In the genomic region with DNA sequence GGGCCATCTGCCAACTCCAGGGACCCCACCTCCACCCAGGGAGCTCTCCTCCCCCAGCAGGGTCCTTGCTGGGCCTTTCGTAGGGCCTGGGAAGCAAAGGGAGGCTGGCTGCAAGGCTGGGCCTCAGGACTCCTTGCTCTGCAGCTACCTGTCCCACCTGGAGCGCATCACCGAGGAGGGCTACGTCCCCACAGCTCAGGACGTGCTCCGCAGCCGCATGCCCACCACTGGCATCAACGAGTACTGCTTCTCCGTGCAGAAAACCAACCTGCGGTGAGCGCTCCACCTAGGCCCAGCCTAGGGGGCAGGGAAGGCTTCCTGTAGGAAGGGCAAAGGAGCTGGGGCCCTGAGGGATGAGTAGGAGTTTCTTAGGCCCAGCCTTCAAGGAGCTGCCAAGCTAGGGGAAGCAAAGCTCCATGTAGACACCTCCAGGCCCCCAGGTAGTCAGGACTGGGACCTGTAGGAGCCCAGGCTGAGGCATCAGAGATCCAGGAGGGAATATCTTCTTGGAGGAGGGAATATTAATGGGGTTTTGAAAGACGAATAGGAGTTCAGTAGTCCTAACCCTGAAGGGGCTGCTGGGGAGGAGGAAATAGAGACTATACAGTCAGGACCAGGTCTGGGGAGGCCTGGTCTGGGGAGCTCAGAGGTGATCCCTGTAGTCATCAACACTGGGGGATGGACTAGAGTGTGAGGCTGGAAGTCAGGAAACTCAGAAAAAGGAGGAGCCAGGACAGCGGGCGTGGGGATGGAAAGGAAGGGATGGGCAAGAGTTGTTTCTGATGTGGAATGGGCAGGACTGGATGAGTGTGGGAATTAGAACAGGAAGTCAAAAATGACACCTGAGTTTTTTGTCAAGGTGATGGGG, we compare ENCODE assay signal across 32 cellular contexts. TPM values are rescaled to one million over a fixed set of nuclear protein-coding genes. Genes with fewer than 3 reads are reported as not detected.
DNase-seq lines count a peak whose midpoint lies in the region; ATAC-seq, FAIRE-seq and TF ChIP-seq lines count a peak whose summit lies in the region.
"Had no signal": no experiment of that assay in that cellular context is flagged by ENCODE, and none has a peak within 500 bp of the region (broad histone marks: within the 10 kb centered on the region; RNA-seq: fewer than 3 reads in every experiment).

No MANE protein-coding gene starts in this region.

- no peaks in the 10 kb centered on the region for H4K20me1 ChIP-seq in IMR-90 (ENCODE audit: insufficient read depth, low read length)
- H4K20me1 ChIP-seq in K562 (replicated peaks; ENCODE audit: control insufficient read depth, insufficient read depth, low read length) = no peaks in the 10 kb centered on the region

- TF ChIP-seq RAD21 in IMR-90 (IDR thresholded peaks at IDR 0.05; ENCODE audit: low read length) = no peak
- TF ChIP-seq RAD21 in K562 (CRISPR knock-in tag; conservative IDR thresholded peaks at IDR 0.05 in 1 of 2, IDR thresholded peaks at IDR 0.05 in 1 of 2) = no peak

- POLR2A ChIA-PET in IMR-90 (lab: Charles Lee; ENCODE audit: unreplicated experiment) = no interaction called here
- POLR2A ChIA-PET in K562 (lab: Yijun Ruan, JAX) = interaction anchor here (0.6 to 0.7 kb wide), 4 partner anchors 48 to 676 kb away, joined by 3 to 4 read pairs (median 4); no protein-coding TSS in a partner anchor

- H2BK120ac ChIP-seq in IMR-90 (ENCODE audit: low read depth, low read length) (peak overlapping the region; percentile 66; the same call in 1 of the 2 replicates), mesenchymal stem cell (ENCODE audit: low read depth, low read length) (no peak overlapping the region)

- DNase-seq in EH (ENCODE audit: low read depth) (peak; percentile 42), IMR-90 (no peak), K562 (ENCODE audit: extremely low read depth in 1 of 4, low spot score in 3 of 4) (peak in 1 of 4 experiments; percentile 8), mesenchymal stem cell (peak; percentile 53), HAP-1 (ENCODE audit: low spot score in 2 of 2) (no peak), activated T-cell treated with anti-CD3 and anti-CD28 coated beads for 4 hours (no peak), SHP77 (lab: John Stamatoyannopoulos, UW) (no peak), SKM-1 treated with dmso at 0.1 percent for 144 hours (lab: John Stamatoyannopoulos, UW; ENCODE audit: unreplicated experiment) (no peak)
- DNase-seq: activated CD4-positive, alpha-beta memory T cell treated with anti-CD3 and anti-CD28 coated beads, Interleukin-2, amount 10 ng/mL, durations not matched to agents 7 days and 5 days; activated CD8-positive, alpha-beta memory T cell treated with anti-CD3 and anti-CD28 coated beads, Interleukin-2, amount 50 U/mL, for 48 hours; KBM-7; mucosa of descending colon; NCI-H1436; NCI-H748 treated with DMSO at 0.1 percent for 48 hours; nephron progenitor cell; stimulated activated CD4-positive, alpha-beta T cell treated with anti-CD3 and anti-CD28 coated beads, Interleukin-2, amount 100 ng/mL, for 24 hours; T-helper 17 cell had no signal

- FAIRE-seq in K562 (lab: Jason Lieb, UNC) = peak; percentile 73
- FAIRE-seq: D721Med, endometrium, RCC 7860 had no signal

- peak overlapping the region; percentile 11 to 18 for H2BK12ac ChIP-seq in mesenchymal stem cell (ENCODE audit: low read length in 2 of 2)

- H3K27ac ChIP-seq in IMR-90 (ENCODE audit: insufficient read depth, low read length) (no peak overlapping the region), K562 (ENCODE audit: extremely low read depth, low read depth, low read length) (no peak overlapping the region; the same call in 2 of the 3 replicates), mesenchymal stem cell (ENCODE audit: low read length, poor library complexity, severe bottlenecking) (no peak overlapping the region)
- H3K27ac ChIP-seq: ascending aorta, C4-2B, coronary artery, parathyroid adenoma, right atrium auricular region had no signal

- no peak overlapping the region for H2BK20ac ChIP-seq in IMR-90 (ENCODE audit: low read depth, low read length)

- no peak for TF ChIP-seq CTCF in IMR-90 (conservative IDR thresholded peaks at IDR 0.05; ENCODE audit: low read depth, low read length)
- TF ChIP-seq CTCF in K562 (IDR thresholded peaks at IDR 0.05 in 2 of 3, conservative IDR thresholded peaks at IDR 0.05 in 1 of 3; ENCODE audit: insufficient read depth in 2 of 3, low read depth in 1 of 3, low read length in 3 of 3) = no peak

- BruUV-seq in IMR-90 (replicated peaks; lab: Mats Ljungman, UMichigan) (no TSS peak), K562 (replicated peaks; lab: Mats Ljungman, UMichigan) (no TSS peak)

- H3K9ac ChIP-seq in IMR-90 (ENCODE audit: low read depth, low read length) (no peak overlapping the region), K562 (ENCODE audit: insufficient read depth in 1 of 2, low read depth in 2 of 2, low read length in 2 of 2) (peak overlapping the region in 1 of 2 experiments; percentile 73; a peak in 2 of 4 replicates), mesenchymal stem cell (ENCODE audit: low read length) (no peak overlapping the region)
- H3K9ac ChIP-seq: parathyroid adenoma had no signal

- no peak overlapping the region for H3K4me3 ChIP-seq in IMR-90 (ENCODE audit: insufficient read depth, low read depth, low read length)
- no peak overlapping the region for H3K4me3 ChIP-seq in K562
- H3K4me3 ChIP-seq in mesenchymal stem cell (ENCODE audit: insufficient read depth in 1 of 2, low read depth in 1 of 2, low read length in 2 of 2) = no peak overlapping the region
- H3K4me3 ChIP-seq in HAP-1 = no peak overlapping the region
- H3K4me3 ChIP-seq: ascending aorta, coronary artery, mucosa of descending colon, right atrium auricular region, smooth muscle cell had no signal

- H3K4ac ChIP-seq in IMR-90 (ENCODE audit: low read depth, low read length) (peak overlapping the region; percentile 34; the same call in 1 of the 2 replicates), mesenchymal stem cell (ENCODE audit: low read depth in 1 of 2, low read length in 2 of 2) (peak overlapping the region in 1 of 2 experiments; percentile 2)

- H2AK5ac ChIP-seq in IMR-90 (ENCODE audit: low read depth, low read length) = peak overlapping the region; percentile 52
- no peak overlapping the region for H2AK5ac ChIP-seq in mesenchymal stem cell (ENCODE audit: low read length, severe bottlenecking)

- intact Hi-C loops in IMR-90 (cut with micrococcal nuclease) (no loop called here), K562 (cut with micrococcal nuclease) (no loop called here)

- WGBS in IMR-90 (ENCODE audit: extremely low coverage in 2 of 2, insufficient read length in 1 of 2), 2 experiments = 73% methylated on average over 10 of the region's 14 CpGs; no CpG with 5 or more reads in 1 of the 2 experiments
- 74% methylated on average over 13 of the region's 14 CpGs for WGBS in K562 (ENCODE audit: insufficient coverage, low coverage, missing lambda C conversion rate)
- WGBS in mesenchymal stem cell = 81% methylated on average over 14 of the region's 14 CpGs

- H3K79me1 ChIP-seq in IMR-90 (ENCODE audit: low read depth in 1 of 2, low read length in 2 of 2) = peaks cover 0 to 17% of the 10 kb centered on the region in 2 experiments; a peak in 2 of 4 replicates
- H3K79me1 ChIP-seq in mesenchymal stem cell (replicated peaks; ENCODE audit: low read length, poor library complexity, severe bottlenecking) = no peaks in the 10 kb centered on the region

- TF ChIP-seq EP300 in K562 (IDR thresholded peaks at IDR 0.05; ENCODE audit: low read length) = no peak

- peaks cover 4% of the 10 kb centered on the region; the same call in 1 of the 2 replicates for H3K4me1 ChIP-seq in IMR-90 (ENCODE audit: control insufficient read depth, insufficient read depth, low read length)
- peaks cover 10 to 35% of the 10 kb centered on the region in 2 experiments for H3K4me1 ChIP-seq in K562 (replicated peaks in 1 of 2; ENCODE audit: control insufficient read depth in 2 of 2, insufficient read depth in 2 of 2, low read length in 2 of 2)
- H3K4me1 ChIP-seq in mesenchymal stem cell (ENCODE audit: control insufficient read depth, insufficient read depth, low read depth, low read length) = peaks cover 10% of the 10 kb centered on the region
- H3K4me1 ChIP-seq in HAP-1 = no peaks in the 10 kb centered on the region
- H3K4me1 ChIP-seq: ascending aorta had no signal

- H3K18ac ChIP-seq in IMR-90 (ENCODE audit: low read depth, low read length) = no peak overlapping the region
- no peak overlapping the region for H3K18ac ChIP-seq in mesenchymal stem cell (ENCODE audit: low read depth in 1 of 2, low read length in 2 of 2)

- H4K8ac ChIP-seq in IMR-90 (ENCODE audit: low read depth in 2 of 2, low read length in 2 of 2) = no peak overlapping the region
- H4K8ac ChIP-seq in mesenchymal stem cell (ENCODE audit: low read length) = peak overlapping the region; percentile 45

- H3K9me1 ChIP-seq in IMR-90 (ENCODE audit: insufficient read depth, low read length) (peaks cover 19% of the 10 kb centered on the region), K562 (ENCODE audit: control insufficient read depth, insufficient read depth, low read length) (no peaks in the 10 kb centered on the region)

- no peak overlapping the region for H3K14ac ChIP-seq in IMR-90 (replicated peaks; ENCODE audit: low read depth, low read length)
- H3K14ac ChIP-seq in mesenchymal stem cell (ENCODE audit: low read length in 2 of 2) = no peak overlapping the region

- dilution Hi-C loops in IMR-90 (cut with HindIII; ENCODE audit: low sequenced_read_pairs, unreplicated experiment) = no loop called here

- H2AK9ac ChIP-seq in IMR-90 (replicated peaks; ENCODE audit: low read depth, low read length, poor library complexity) = no peak overlapping the region

- CTCF ChIA-PET in IMR-90 (lab: Yijun Ruan, JAX) (no interaction called here), K562 (lab: Yijun Ruan, JAX; ENCODE audit: low intra/inter-chr PET ratio) (no interaction called here)

- no peak overlapping the region for H3K4me2 ChIP-seq in IMR-90 (ENCODE audit: low read depth, low read length)
- no peak overlapping the region for H3K4me2 ChIP-seq in K562 (ENCODE audit: insufficient read depth, low read length)
- no peak overlapping the region for H3K4me2 ChIP-seq in mesenchymal stem cell (ENCODE audit: low read length, poor library complexity, severe bottlenecking)
- H3K4me2 ChIP-seq: smooth muscle cell had no signal

- H4K91ac ChIP-seq in IMR-90 (ENCODE audit: insufficient read depth, low read depth, low read length) (no peak overlapping the region), mesenchymal stem cell (ENCODE audit: low read length) (peak overlapping the region; percentile 52)

- H4K5ac ChIP-seq in IMR-90 (ENCODE audit: low read depth, low read length) = no peak overlapping the region

- no peak overlapping the region for H3K23ac ChIP-seq in IMR-90 (ENCODE audit: low read depth, low read length)
- no peak overlapping the region for H3K23ac ChIP-seq in mesenchymal stem cell (ENCODE audit: low read length in 2 of 2)

- no peaks in the 10 kb centered on the region for H3K36me3 ChIP-seq in IMR-90 (ENCODE audit: control insufficient read depth, insufficient read depth, low read length)
- H3K36me3 ChIP-seq in K562 (ENCODE audit: control insufficient read depth, insufficient read depth, low read length) = no peaks in the 10 kb centered on the region
- H3K36me3 ChIP-seq in mesenchymal stem cell (ENCODE audit: control insufficient read depth in 1 of 2, insufficient read depth in 2 of 2, low read depth in 1 of 2, low read length in 2 of 2) = peaks cover 0 to 6% of the 10 kb centered on the region in 2 experiments
- H3K36me3 ChIP-seq in HAP-1 (replicated peaks) = no peaks in the 10 kb centered on the region
- H3K36me3 ChIP-seq: ascending aorta, right atrium auricular region had no signal

- H3K9me3 ChIP-seq in IMR-90 (ENCODE audit: control insufficient read depth, insufficient read depth, low read length) (no peaks in the 10 kb centered on the region), K562 (replicated peaks; ENCODE audit: control insufficient read depth, insufficient read depth, low read depth, low read length) (no peaks in the 10 kb centered on the region; the same call in 1 of the 2 replicates), mesenchymal stem cell (ENCODE audit: control insufficient read depth, low read length) (no peaks in the 10 kb centered on the region), HAP-1 (no peaks in the 10 kb centered on the region)
- H3K9me3 ChIP-seq: ascending aorta, mucosa of descending colon, right atrium auricular region had no signal

- no peaks in the 10 kb centered on the region for H3K27me3 ChIP-seq in IMR-90 (ENCODE audit: control insufficient read depth, insufficient read depth, low read length)
- H3K27me3 ChIP-seq in K562 (ENCODE audit: control insufficient read depth in 2 of 2, insufficient read depth in 2 of 2, low read length in 2 of 2) = no peaks in the 10 kb centered on the region; a peak in 1 of 5 replicates
- peaks cover 0 to 10% of the 10 kb centered on the region in 2 experiments for H3K27me3 ChIP-seq in mesenchymal stem cell (ENCODE audit: control insufficient read depth in 1 of 2, insufficient read depth in 1 of 2, low read length in 2 of 2)
- H3K27me3 ChIP-seq in HAP-1 (ENCODE audit: low read depth) = no peaks in the 10 kb centered on the region
- H3K27me3 ChIP-seq: ascending aorta, right atrium auricular region had no signal

- no peak overlapping the region for H3K56ac ChIP-seq in IMR-90 (ENCODE audit: extremely low read depth, insufficient read depth, low read length)

- in situ Hi-C loops in IMR-90 (cut with MboI; ENCODE audit: low sequenced_read_pairs) (no loop called here), K562 (cut with MboI) (no loop called here), HAP-1 (cut with MboI; ENCODE audit: low sequenced_read_pairs) (no loop called here)

- H3K79me2 ChIP-seq in K562 (ENCODE audit: control insufficient read depth, insufficient read depth, low read length) = peaks cover 4% of the 10 kb centered on the region; the same call in 1 of the 3 replicates
- H3K79me2 ChIP-seq: parathyroid adenoma had no signal

- TF ChIP-seq POLR2A in IMR-90 (IDR thresholded peaks at IDR 0.05; ENCODE audit: low read depth, low read length) (no peak), K562 (conservative IDR thresholded peaks at IDR 0.05) (no peak)

- no peak for ATAC-seq in IMR-90 (ENCODE audit: low read depth)
- no peak for ATAC-seq in K562
- ATAC-seq: activated CD4-positive, CD25-positive, alpha-beta regulatory T cell treated with anti-CD3 and anti-CD28 coated beads, Interleukin-2, amount 50 U/mL, for 24 hours; activated naive CD4-positive, alpha-beta T cell treated with anti-CD3 and anti-CD28 coated beads, Interleukin-2, amount 50 U/mL, for 72 hours; mucosa of descending colon; T-helper 17 cell had no signal

- H2AFZ ChIP-seq in IMR-90 (replicated peaks; ENCODE audit: low read length, poor library complexity) (peak overlapping the region; percentile 69), K562 (ENCODE audit: low read depth, low read length) (no peak overlapping the region), mesenchymal stem cell (ENCODE audit: low read depth, low read length) (no peak overlapping the region)
- H2AFZ ChIP-seq: parathyroid adenoma had no signal

- H2BK5ac ChIP-seq in IMR-90 (ENCODE audit: low read depth, low read length, poor library complexity, severe bottlenecking) = no peak overlapping the region
- H2BK5ac ChIP-seq in mesenchymal stem cell (ENCODE audit: low read depth, low read length, poor library complexity, severe bottlenecking) = no peak overlapping the region

- peak overlapping the region; percentile 64; the same call in 1 of the 3 replicates for H2BK15ac ChIP-seq in IMR-90 (ENCODE audit: low read depth, low read length)
- peak overlapping the region; percentile 53 for H2BK15ac ChIP-seq in mesenchymal stem cell (ENCODE audit: low read depth, poor library complexity, severe bottlenecking)

RNA-seq across cellular contexts. Expression of a gene that starts 16.0 kb away (rescaled TPM):
- total RNA-seq in IMR-90 (2012; rRNA removed) (0.18 and 0.28 TPM in 2 replicates), K562 (2014; rRNA removed) (0.09 TPM in 1 of 2 replicates, not detected in the other), K562 (2014; rRNA removed; fragmentation: Illumina TruSeq; extraction: Trizol) (0.07 and 0.13 TPM in 2 replicates), K562 (2015; rRNA removed; fragmentation: Illumina TruSeq; extraction: Trizol) (0.19 and 0.22 TPM in 2 replicates), K562 (2021) (0.13 and 0.24 TPM in 2 replicates)
- polyA plus RNA-seq in IMR-90 (2012; rRNA removed) (0.04 TPM in 1 of 2 replicates, not detected in the other), K562 (2011; rRNA removed) (0.19 and 0.22 TPM in 2 replicates), K562 (2014; fragmentation: Illumina TruSeq; extraction: Trizol) (0.10 and 0.22 TPM in 2 replicates), K562 (2014; fragmentation: Nextera tagmentation; extraction: Ambion mirVana) (under 1 TPM in 1 of 2 experiments, not detected in 1; 0.03 TPM), K562 (2014; rRNA removed) (0.11 and 0.35 TPM in 2 replicates)
- 0.04 TPM in 1 of 2 replicates, not detected in the other for polyA plus RNA-seq in IMR-90 (2012; cell fraction: cytosol; rRNA removed)
- polyA plus RNA-seq in IMR-90 (2012; cell fraction: nucleus; rRNA removed; ENCODE audit: low replicate concordance) = 0.33 and 0.40 TPM in 2 replicates
- 0.35 TPM in 1 of 2 replicates, not detected in the other for total RNA-seq in K562 (2011; cell fraction: chromatin; rRNA removed; ENCODE audit: low replicate concordance)
- 0.13 and 0.17 TPM in 2 replicates for total RNA-seq in K562 (2011; cell fraction: nucleolus; rRNA removed)
- total RNA-seq in K562 (2011; cell fraction: nucleoplasm; rRNA removed) = not detected in 2 replicates
- polyA plus RNA-seq in K562 (2011; cell fraction: cytosol; rRNA removed) = 0.18 and 0.25 TPM in 2 replicates
- 0.29 and 0.40 TPM in 2 replicates for polyA plus RNA-seq in K562 (2011; cell fraction: nucleus; rRNA removed)
- polyA plus RNA-seq in K562 (2012) = 0.65 and 0.76 TPM in 2 replicates
- polyA minus RNA-seq in K562 (2011; rRNA and poly(A)+ RNA removed) = 0.27 TPM in 1 of 2 replicates, not detected in the other
- not detected in 2 replicates for polyA minus RNA-seq in K562 (2011; cell fraction: cytosol; rRNA and poly(A)+ RNA removed)
- polyA minus RNA-seq in K562 (2011; cell fraction: nucleus; rRNA and poly(A)+ RNA removed) = 0.13 TPM in 1 of 2 replicates, not detected in the other
- polyA plus RNA-seq in mesenchymal stem cell (2013, experiment 1 of 2) = 0.03 TPM
- polyA plus RNA-seq in mesenchymal stem cell (2013, experiment 2 of 2) = 0.03 TPM
- total RNA-seq: fibroblast of lung, H4 had no signal
- polyA plus RNA-seq: AG04450, fibroblast of lung had no signal

RNA-seq across cellular contexts. Expression of a gene that starts 26.8 kb away (rescaled TPM):
- not detected in 2 replicates for total RNA-seq in IMR-90 (2012; rRNA removed)
- polyA plus RNA-seq in IMR-90 (2012; rRNA removed) = not detected in 2 replicates
- not detected in 2 replicates for polyA plus RNA-seq in IMR-90 (2012; cell fraction: cytosol; rRNA removed)
- 0.05 TPM in 1 of 2 replicates, not detected in the other for polyA plus RNA-seq in IMR-90 (2012; cell fraction: nucleus; rRNA removed; ENCODE audit: low replicate concordance)
- total RNA-seq in K562 (2011; cell fraction: chromatin; rRNA removed; ENCODE audit: low replicate concordance) = not detected in 2 replicates
- not detected in 2 replicates for total RNA-seq in K562 (2011; cell fraction: nucleolus; rRNA removed)
- total RNA-seq in K562 (2011; cell fraction: nucleoplasm; rRNA removed) = not detected in 2 replicates
- not detected in 2 replicates for total RNA-seq in K562 (2014; rRNA removed)
- not detected in 2 replicates for total RNA-seq in K562 (2014; rRNA removed; fragmentation: Illumina TruSeq; extraction: Trizol)
- total RNA-seq in K562 (2015; rRNA removed; fragmentation: Illumina TruSeq; extraction: Trizol) = not detected in 2 replicates
- 0.18 and 0.27 TPM in 2 replicates for total RNA-seq in K562 (2021)
- polyA plus RNA-seq in K562 (2011; rRNA removed) = not detected in 2 replicates
- 0.04 TPM in 1 of 2 replicates, not detected in the other for polyA plus RNA-seq in K562 (2011; cell fraction: cytosol; rRNA removed)
- 0.08 and 0.53 TPM in 2 replicates for polyA plus RNA-seq in K562 (2011; cell fraction: nucleus; rRNA removed)
- polyA plus RNA-seq in K562 (2012) = not detected in 2 replicates
- polyA plus RNA-seq in K562 (2014; fragmentation: Illumina TruSeq; extraction: Trizol) = not detected in 2 replicates
- polyA plus RNA-seq in K562 (2014; fragmentation: Nextera tagmentation; extraction: Ambion mirVana) = not detected
- polyA plus RNA-seq in K562 (2014; rRNA removed) = 0.07 TPM in 1 of 2 replicates, not detected in the other
- not detected in 2 replicates for polyA minus RNA-seq in K562 (2011; rRNA and poly(A)+ RNA removed)
- polyA minus RNA-seq in K562 (2011; cell fraction: cytosol; rRNA and poly(A)+ RNA removed) = not detected in 2 replicates
- 0.13 TPM in 1 of 2 replicates, not detected in the other for polyA minus RNA-seq in K562 (2011; cell fraction: nucleus; rRNA and poly(A)+ RNA removed)
- polyA plus RNA-seq in mesenchymal stem cell (2013, experiment 1 of 2) = not detected
- polyA plus RNA-seq in mesenchymal stem cell (2013, experiment 2 of 2) = not detected
- total RNA-seq: fibroblast of lung, H4, kidney epithelial cell, smooth muscle cell had no signal
- polyA plus RNA-seq: AG04450, fibroblast of lung, smooth muscle cell had no signal

RNA-seq across cellular contexts. Expression of a gene that starts 33.9 kb away (rescaled TPM):
- total RNA-seq in IMR-90 (2012; rRNA removed) (32.8 and 35.6 TPM in 2 replicates), K562 (2014; rRNA removed) (49.3 and 79.1 TPM in 2 replicates), K562 (2014; rRNA removed; fragmentation: Illumina TruSeq; extraction: Trizol) (11.6 and 20.2 TPM in 2 replicates), K562 (2015; rRNA removed; fragmentation: Illumina TruSeq; extraction: Trizol) (39.7 and 47.4 TPM in 2 replicates), K562 (2021) (120 and 126 TPM in 2 replicates)
- polyA plus RNA-seq in IMR-90 (2012; rRNA removed) (90.8 and 95.4 TPM in 2 replicates), K562 (2011; rRNA removed) (39.6 and 55.9 TPM in 2 replicates), K562 (2014; fragmentation: Illumina TruSeq; extraction: Trizol) (25.6 and 56.1 TPM in 2 replicates), K562 (2014; fragmentation: Nextera tagmentation; extraction: Ambion mirVana) (1 to 10 TPM; 3.8 to 5.9 TPM), K562 (2014; rRNA removed) (58.0 and 62.8 TPM in 2 replicates)
- polyA plus RNA-seq in IMR-90 (2012; cell fraction: cytosol; rRNA removed) = 81.8 and 106 TPM in 2 replicates
- polyA plus RNA-seq in IMR-90 (2012; cell fraction: nucleus; rRNA removed; ENCODE audit: low replicate concordance) = 68.5 and 190 TPM in 2 replicates
- total RNA-seq in K562 (2011; cell fraction: chromatin; rRNA removed; ENCODE audit: low replicate concordance) = 48.8 and 166 TPM in 2 replicates
- total RNA-seq in K562 (2011; cell fraction: nucleolus; rRNA removed) = 171 and 189 TPM in 2 replicates
- total RNA-seq in K562 (2011; cell fraction: nucleoplasm; rRNA removed) = 87.3 and 91.6 TPM in 2 replicates
- 53.3 and 119 TPM in 2 replicates for polyA plus RNA-seq in K562 (2011; cell fraction: cytosol; rRNA removed)
- polyA plus RNA-seq in K562 (2011; cell fraction: nucleus; rRNA removed) = 113 and 190 TPM in 2 replicates
- polyA plus RNA-seq in K562 (2012) = 69.1 and 86.6 TPM in 2 replicates
- polyA minus RNA-seq in K562 (2011; rRNA and poly(A)+ RNA removed) = 11.0 and 30.4 TPM in 2 replicates
- polyA minus RNA-seq in K562 (2011; cell fraction: cytosol; rRNA and poly(A)+ RNA removed) = 50.3 and 58.3 TPM in 2 replicates
- polyA minus RNA-seq in K562 (2011; cell fraction: nucleus; rRNA and poly(A)+ RNA removed) = 23.9 and 31.8 TPM in 2 replicates
- 45.9 TPM for polyA plus RNA-seq in mesenchymal stem cell (2013, experiment 1 of 2)
- polyA plus RNA-seq in mesenchymal stem cell (2013, experiment 2 of 2) = 47.0 TPM

RNA-seq across cellular contexts. Expression of a gene that starts 57.6 kb away (rescaled TPM):
- total RNA-seq in IMR-90 (2012; rRNA removed) (25.5 and 34.4 TPM in 2 replicates), K562 (2014; rRNA removed) (14.5 and 19.3 TPM in 2 replicates), K562 (2014; rRNA removed; fragmentation: Illumina TruSeq; extraction: Trizol) (7.0 and 12.7 TPM in 2 replicates), K562 (2015; rRNA removed; fragmentation: Illumina TruSeq; extraction: Trizol) (13.4 and 16.5 TPM in 2 replicates), K562 (2021) (24.3 and 24.8 TPM in 2 replicates)
- polyA plus RNA-seq in IMR-90 (2012; rRNA removed) (33.3 and 44.5 TPM in 2 replicates), K562 (2011; rRNA removed) (3.6 and 9.7 TPM in 2 replicates), K562 (2014; fragmentation: Illumina TruSeq; extraction: Trizol) (23.5 and 24.5 TPM in 2 replicates), K562 (2014; fragmentation: Nextera tagmentation; extraction: Ambion mirVana) (under 1 TPM; 0.18 to 0.21 TPM), K562 (2014; rRNA removed) (16.6 and 18.2 TPM in 2 replicates)
- polyA plus RNA-seq in IMR-90 (2012; cell fraction: cytosol; rRNA removed) = 29.2 and 50.1 TPM in 2 replicates
- 24.5 and 49.2 TPM in 2 replicates for polyA plus RNA-seq in IMR-90 (2012; cell fraction: nucleus; rRNA removed; ENCODE audit: low replicate concordance)
- total RNA-seq in K562 (2011; cell fraction: chromatin; rRNA removed; ENCODE audit: low replicate concordance) = 18.8 and 42.3 TPM in 2 replicates
- 20.7 and 22.8 TPM in 2 replicates for total RNA-seq in K562 (2011; cell fraction: nucleolus; rRNA removed)
- total RNA-seq in K562 (2011; cell fraction: nucleoplasm; rRNA removed) = 12.6 and 17.6 TPM in 2 replicates
- 11.1 and 14.7 TPM in 2 replicates for polyA plus RNA-seq in K562 (2011; cell fraction: cytosol; rRNA removed)
- 18.1 and 22.6 TPM in 2 replicates for polyA plus RNA-seq in K562 (2011; cell fraction: nucleus; rRNA removed)
- 22.6 and 23.5 TPM in 2 replicates for polyA plus RNA-seq in K562 (2012)
- 1.6 and 10.8 TPM in 2 replicates for polyA minus RNA-seq in K562 (2011; rRNA and poly(A)+ RNA removed)
- polyA minus RNA-seq in K562 (2011; cell fraction: cytosol; rRNA and poly(A)+ RNA removed) = 10.8 and 11.5 TPM in 2 replicates
- 4.6 and 5.7 TPM in 2 replicates for polyA minus RNA-seq in K562 (2011; cell fraction: nucleus; rRNA and poly(A)+ RNA removed)
- polyA plus RNA-seq in mesenchymal stem cell (2013, experiment 1 of 2) = 49.8 TPM
- 49.0 TPM for polyA plus RNA-seq in mesenchymal stem cell (2013, experiment 2 of 2)

Comparison
In these comparisons a context has a peak if more than half of its experiments do, and no peak if none do; other contexts are left out.
1. DNase-seq: peak in EH (single experiment) and mesenchymal stem cell (single experiment); none in IMR-90 (single experiment), HAP-1 (0 of 2), activated T-cell treated with anti-CD3 and anti-CD28 coated beads for 4 hours (single experiment), SHP77 (0 of 2) and SKM-1 treated with dmso at 0.1 percent for 144 hours (single experiment).